In the genomic region with DNA sequence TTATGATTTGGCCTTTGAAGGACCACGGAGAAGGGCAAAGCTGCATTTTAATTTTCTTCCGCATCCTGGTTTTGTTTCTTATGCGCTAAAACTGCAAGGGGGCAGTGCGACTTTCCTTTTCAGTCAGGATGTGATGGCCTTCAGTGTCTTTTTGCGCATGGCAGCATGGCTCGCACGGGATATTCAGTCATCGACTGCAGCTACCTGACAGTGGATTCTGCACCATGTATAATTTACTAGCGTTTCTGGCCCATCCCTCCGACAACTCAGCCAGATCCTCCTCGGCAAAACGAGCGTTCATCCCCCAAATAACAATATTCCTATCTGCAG, we compare ENCODE assay signal across 12 cellular contexts. TPM values are rescaled to one million over a fixed set of nuclear protein-coding genes. Genes with fewer than 3 reads are reported as not detected.
DNase-seq lines count a peak whose midpoint lies in the region; ATAC-seq and TF ChIP-seq lines count a peak whose summit lies in the region.
"Had no signal": no experiment of that assay in that cellular context is flagged by ENCODE, and none has a peak within 500 bp of the region (broad histone marks: within the 10 kb centered on the region; RNA-seq: fewer than 3 reads in every experiment).

No MANE protein-coding gene starts in this region.

- H3K36me3 Mint-ChIP-seq in nephron progenitor cell (ENCODE audit: low read depth) = no peaks in the 10 kb centered on the region
- no peaks in the 10 kb centered on the region for H3K36me3 Mint-ChIP-seq in CD8-positive, alpha-beta T cell

- CTCF ChIA-PET in CD8-positive, alpha-beta T cell (lab: Charles Lee) = no interaction called here

- TF ChIP-seq POLR2A in transverse colon (IDR thresholded peaks at IDR 0.05) = no peak

- H3K27me3 ChIP-seq in HL-60 (ENCODE audit: insufficient read depth, poor library complexity, severe bottlenecking) (peaks cover 53% of the 10 kb centered on the region), ectodermal cell (ENCODE audit: control insufficient read depth, insufficient read depth, low read length, poor library complexity, severe bottlenecking) (peaks cover 65% of the 10 kb centered on the region), transverse colon (peaks cover 82% of the 10 kb centered on the region)
- H3K27me3 ChIP-seq in CD8-positive, alpha-beta T cell (ENCODE audit: insufficient read depth, low read length) = no peaks in the 10 kb centered on the region

- intact Hi-C loops in transverse colon (cut with DNase I; ENCODE audit: low total_unique reads) = no loop called here
- intact Hi-C loops in CD8-positive, alpha-beta T cell (cut with DNase I, micrococcal nuclease) = no loop called here

- H3K27me3 Mint-ChIP-seq in nephron progenitor cell (ENCODE audit: low read depth, poor library complexity) = peaks cover 84% of the 10 kb centered on the region
- peaks cover 67% of the 10 kb centered on the region for H3K27me3 Mint-ChIP-seq in CD8-positive, alpha-beta T cell (ENCODE audit: low read depth)

- H3K36me3 ChIP-seq in ectodermal cell (ENCODE audit: control insufficient read depth, insufficient read depth, low read length) (no peaks in the 10 kb centered on the region), transverse colon (no peaks in the 10 kb centered on the region)
- H3K36me3 ChIP-seq in CD8-positive, alpha-beta T cell (ENCODE audit: insufficient read depth, low read length) = no peaks in the 10 kb centered on the region

- POLR2A ChIA-PET in CD8-positive, alpha-beta T cell (lab: Charles Lee) = no interaction called here

- H3K27ac ChIP-seq in HL-60 (replicated peaks) (no peak overlapping the region), ectodermal cell (ENCODE audit: insufficient read depth, low read depth, low read length, poor library complexity, severe bottlenecking) (no peak overlapping the region), transverse colon (no peak overlapping the region)
- no peak overlapping the region for H3K27ac ChIP-seq in CD8-positive, alpha-beta T cell (ENCODE audit: low read depth, low read length)

- peak overlapping the region; percentile 18; the same call in 1 of the 2 replicates for H3K4me3 ChIP-seq in GM08714 (ENCODE audit: low read length)
- peak overlapping the region; percentile 54 for H3K4me3 ChIP-seq in HL-60 (replicated peaks; ENCODE audit: insufficient read depth, low read length)
- peak overlapping the region; percentile 46 for H3K4me3 ChIP-seq in ectodermal cell (ENCODE audit: insufficient read depth, low read depth, low read length)
- peak overlapping the region in 1 of 4 donors; percentile 26 for H3K4me3 ChIP-seq in transverse colon
- H3K4me3 ChIP-seq in CD8-positive, alpha-beta T cell (ENCODE audit: low read depth, low read length) = no peak overlapping the region

- H3K27ac Mint-ChIP-seq in nephron progenitor cell = no peak overlapping the region
- no peak overlapping the region for H3K27ac Mint-ChIP-seq in CD8-positive, alpha-beta T cell

- H3K9me3 Mint-ChIP-seq in nephron progenitor cell = no peaks in the 10 kb centered on the region
- H3K9me3 Mint-ChIP-seq in CD8-positive, alpha-beta T cell = no peaks in the 10 kb centered on the region

- in situ Hi-C loops in transverse colon (cut with MboI; ENCODE audit: low pct_ligation_motif_present in 1 of 4, low pct_unique_long_range_greater_than_20kb in 1 of 4, low sequenced_read_pairs in 3 of 4) = no loop called here

- ATAC-seq in CD8-positive, alpha-beta T cell = no peak

- no peak for TF ChIP-seq CTCF in HL-60 (IDR thresholded peaks at IDR 0.05; ENCODE audit: insufficient read depth, low read length)
- TF ChIP-seq CTCF in nephron progenitor cell (IDR thresholded peaks at IDR 0.05) = no peak
- TF ChIP-seq CTCF in transverse colon (IDR thresholded peaks at IDR 0.05) = no peak
- TF ChIP-seq CTCF in CD8-positive, alpha-beta T cell (IDR thresholded peaks at IDR 0.05) = no peak

- H3K4me1 ChIP-seq in ectodermal cell (ENCODE audit: control insufficient read depth, insufficient read depth, low read length) (peaks cover 38% of the 10 kb centered on the region), transverse colon (peaks cover 0 to 18% (median 5%) of the 10 kb centered on the region in 4 donors)
- no peaks in the 10 kb centered on the region for H3K4me1 ChIP-seq in CD8-positive, alpha-beta T cell (ENCODE audit: insufficient read depth, low read length)

- DNase-seq in HL-60 (ENCODE audit: low read depth in 1 of 2, low spot score in 1 of 2) = no peak
- DNase-seq in nephron progenitor cell = no peak
- DNase-seq in transverse colon = no peak
- no peak for DNase-seq in CD8-positive, alpha-beta T cell
- DNase-seq in NCI-H187 treated with DMSO at 0.1 percent for 48 hours (lab: John Stamatoyannopoulos, UW) = no peak
- no peak for DNase-seq in A172 (ENCODE audit: low spot score)
- DNase-seq: activated CD8-positive, alpha-beta memory T cell treated with anti-CD3 and anti-CD28 coated beads, Interleukin-2, amount 50 U/mL, for 4 hours; EL; NCI-H1092 treated with DMSO at 0.1 percent for 48 hours; NCI-H510A had no signal

- H3K9me3 ChIP-seq in ectodermal cell (ENCODE audit: control insufficient read depth, low read length) = no peaks in the 10 kb centered on the region
- H3K9me3 ChIP-seq in transverse colon = no peaks in the 10 kb centered on the region
- no peaks in the 10 kb centered on the region for H3K9me3 ChIP-seq in CD8-positive, alpha-beta T cell (ENCODE audit: low read length)

- TF ChIP-seq EP300 in transverse colon (IDR thresholded peaks at IDR 0.05; ENCODE audit: low read depth) = no peak

- H3K4me1 Mint-ChIP-seq in nephron progenitor cell = peaks cover 33% of the 10 kb centered on the region
- no peaks in the 10 kb centered on the region for H3K4me1 Mint-ChIP-seq in CD8-positive, alpha-beta T cell (ENCODE audit: low read depth)

- peak overlapping the region; percentile 87 for H3K4me3 Mint-ChIP-seq in nephron progenitor cell
- H3K4me3 Mint-ChIP-seq in CD8-positive, alpha-beta T cell = no peak overlapping the region

- WGBS in ectodermal cell, 2 experiments = 34 to 39% methylated on average over 13 of the region's 13 CpGs
- WGBS in transverse colon (ENCODE audit: low coverage in 1 of 2), 2 donors = 24 to 35% methylated on average over 13 of the region's 13 CpGs

RNA-seq across cellular contexts. Expression of gene LAMP5, which starts 2.2 kb away (rescaled TPM):
- polyA plus RNA-seq in ectodermal cell (2013, experiment 1 of 4) = 7.7 TPM
- 8.2 TPM for polyA plus RNA-seq in ectodermal cell (2013, experiment 2 of 4)
- polyA plus RNA-seq in ectodermal cell (2013, experiment 3 of 4) = 8.0 TPM
- polyA plus RNA-seq in ectodermal cell (2013, experiment 4 of 4) = 8.3 TPM
- total RNA-seq in transverse colon = under 1 TPM in 1 of 4 donors, not detected in 3; 0.32 TPM
- total RNA-seq in CD8-positive, alpha-beta T cell = not detected
- not detected in 2 replicates for total RNA-seq in A172 (2014; rRNA removed; shearing (Covaris generic))
